Comparison of ENCODE assay signal across 8 cellular contexts in the genomic region with DNA sequence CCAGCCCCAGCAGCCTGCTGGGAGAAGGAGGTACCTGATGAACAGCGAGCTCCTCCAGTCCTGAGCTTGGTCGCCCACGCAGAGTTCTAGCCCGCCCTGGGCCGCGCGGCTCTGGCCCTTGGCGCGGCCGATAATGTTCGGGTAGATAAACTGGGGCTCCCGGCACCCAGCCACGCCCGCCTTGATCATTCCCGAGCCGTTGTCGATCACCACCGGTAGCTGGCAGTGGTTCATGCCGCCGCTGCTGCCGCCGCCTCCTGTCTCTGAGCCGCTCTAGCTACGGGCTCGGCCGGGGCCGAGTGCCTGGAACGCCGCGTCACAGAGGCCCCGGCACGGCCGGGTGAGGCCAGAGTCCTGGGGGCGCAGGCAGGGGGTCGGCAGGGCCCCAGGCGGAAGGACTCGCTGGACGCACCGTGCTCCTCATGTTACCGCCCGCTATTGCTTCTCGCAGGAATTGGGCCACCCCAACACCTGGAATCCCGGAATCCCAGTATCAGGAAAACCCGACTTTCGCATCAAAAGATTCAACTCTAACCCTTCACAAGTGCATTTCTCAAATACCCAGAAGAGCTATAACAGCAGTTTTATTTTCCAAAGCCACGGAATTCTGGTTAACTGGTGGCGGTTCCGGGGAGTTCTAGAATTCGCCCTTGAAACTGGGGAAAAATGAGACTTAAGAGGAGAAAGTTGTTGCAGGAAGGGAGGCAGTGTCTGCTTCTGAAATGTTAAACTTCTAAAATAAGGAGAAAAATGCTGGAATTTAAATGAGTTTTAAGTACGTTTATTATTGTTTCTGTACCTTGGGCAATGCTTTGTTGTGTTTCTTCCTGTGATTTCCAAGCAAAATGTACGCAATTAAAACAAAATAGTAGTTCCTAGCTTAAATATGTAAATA. TPM values are rescaled to one million over a fixed set of nuclear protein-coding genes. Genes with fewer than 3 reads are reported as not detected.
DNase-seq lines count a peak whose midpoint lies in the region; ATAC-seq and TF ChIP-seq lines count a peak whose summit lies in the region.

TSS of gene ACTRT3 (minus strand) at position 275 of the 895 bp plus-strand sequence. CDS start at position 234, 41 bp downstream.

- DNase-seq in NCI-H510A treated with DMSO at 0.1 percent for 48 hours (lab: John Stamatoyannopoulos, UW) (peak; percentile 87), ecto neural progenitor cell (ENCODE audit: low spot score) (peak; percentile 88), lower leg skin (ENCODE audit: low spot score in 2 of 2) (peak in 1 of 2 donors; percentile 92), NAMALWA (ENCODE audit: low spot score) (no peak)
- DNase-seq in activated CD4-positive, alpha-beta memory T cell treated with anti-CD3 and anti-CD28 coated beads for 36 hours, result peak; percentile 74
- peak; percentile 54 to 56 for DNase-seq in stimulated activated CD4-positive, alpha-beta T cell treated with anti-CD3 and anti-CD28 coated beads, Interleukin-4, amount 100 ng/mL, for 4 hours

- H3K4me3 ChIP-seq in GM12875 (ENCODE audit: low read depth, low read length) (peak within 1 kb of the TSS; percentile 56), lower leg skin (ENCODE audit: low read depth, poor library complexity, severe bottlenecking) (peak within 1 kb of the TSS; percentile 50)

- peaks cover 21% of the 10 kb centered on the region for H3K4me1 Mint-ChIP-seq in activated CD4-positive, alpha-beta memory T cell treated with anti-CD3 and anti-CD28 coated beads for 36 hours (ENCODE audit: low read depth)

- intact Hi-C loops in activated CD4-positive, alpha-beta memory T cell treated with anti-CD3 and anti-CD28 coated beads for 36 hours (cut with micrococcal nuclease), result loop anchor here (10.0 kb wide), 1 partner anchor 655 kb away; no protein-coding TSS in a partner anchor
- intact Hi-C loops in lower leg skin (cut with DNase I; ENCODE audit: low total_unique reads), result no loop called here

- H3K4me3 Mint-ChIP-seq in activated CD4-positive, alpha-beta memory T cell treated with anti-CD3 and anti-CD28 coated beads for 36 hours, result peak within 1 kb of the TSS; percentile 87

- TF ChIP-seq CTCF in GM12875 (IDR thresholded peaks at IDR 0.05; ENCODE audit: borderline replicate concordance, insufficient read depth, low read depth, low read length) (0 out of 2 replicates have a peak, but pooled peaks have one; percentile 6), lower leg skin (IDR thresholded peaks at IDR 0.05) (no peak)

- H3K27ac Mint-ChIP-seq in activated CD4-positive, alpha-beta memory T cell treated with anti-CD3 and anti-CD28 coated beads for 36 hours, result peak within 1 kb of the TSS; percentile 79

- ATAC-seq in HG02763 (IDR thresholded peaks at IDR 0.05; ENCODE audit: unreplicated experiment), result peak; percentile 19

- H3K27me3 Mint-ChIP-seq in activated CD4-positive, alpha-beta memory T cell treated with anti-CD3 and anti-CD28 coated beads for 36 hours, result no peaks in the 10 kb centered on the region

- 1 to 2% methylated on average over 17 to 36 of the region's 51 CpGs for WGBS in lower leg skin, 2 donors

- POLR2A ChIA-PET in activated CD4-positive, alpha-beta memory T cell treated with anti-CD3 and anti-CD28 coated beads for 36 hours (lab: Charles Lee), result interaction anchor here (0.7 kb wide), 1 partner anchor 198 kb away, joined by 3 read pairs; no protein-coding TSS in a partner anchor

- H3K36me3 Mint-ChIP-seq in activated CD4-positive, alpha-beta memory T cell treated with anti-CD3 and anti-CD28 coated beads for 36 hours, result peaks cover 4% of the 10 kb centered on the region

- TF ChIP-seq POLR2A in lower leg skin (IDR thresholded peaks at IDR 0.05), result no peak

- no peaks in the 10 kb centered on the region for H3K9me3 Mint-ChIP-seq in activated CD4-positive, alpha-beta memory T cell treated with anti-CD3 and anti-CD28 coated beads for 36 hours

- CTCF ChIA-PET in activated CD4-positive, alpha-beta memory T cell treated with anti-CD3 and anti-CD28 coated beads for 36 hours (lab: Charles Lee), result interaction anchor here (1.3 kb wide), 1 partner anchor 9 kb away, joined by 3 read pairs; no protein-coding TSS in a partner anchor

RNA-seq across cellular contexts. Expression of gene ACTRT3, which starts in this region (rescaled TPM):
- total RNA-seq in activated CD4-positive, alpha-beta memory T cell treated with anti-CD3 and anti-CD28 coated beads for 36 hours, result 1 to 10 TPM in 1 of 2 experiments, under 1 TPM in 1; 0.76 to 1.0 TPM
- under 1 TPM; 0.19 to 0.65 (median 0.26) TPM for total RNA-seq in lower leg skin
